ENCODE assay signal across 23 cellular contexts in genomic region chr11:26896716-26897115, GRCh38.
"Had no signal": no experiment of that assay in that cellular context is flagged by ENCODE, and none has a peak within 500 bp of the region (broad histone marks: within the 10 kb centered on the region; RNA-seq: fewer than 3 reads in every experiment).

No MANE protein-coding gene starts in this region.

- ATAC-seq: activated T-cell treated with anti-CD3 and anti-CD28 coated beads, Interleukin-2, amount 50 U/mL, for 4 hours; pancreas; psoas muscle; stimulated activated naive CD8-positive, alpha-beta T cell treated with anti-CD3 and anti-CD28 coated beads, Interleukin-15, amount 100 ng/mL, for 72 hours; T-helper 17 cell had no signal

- H3K4me1 Mint-ChIP-seq: nephron progenitor cell; stimulated activated naive CD8-positive, alpha-beta T cell treated with anti-CD3 and anti-CD28 coated beads, Interleukin-15, amount 100 ng/mL, for 72 hours; T-helper 17 cell had no signal

- H3K9me3 Mint-ChIP-seq: nephron progenitor cell had no signal

- H3K9me3 ChIP-seq: pancreas, psoas muscle, right atrium auricular region, tibial nerve had no signal

- H3K4me1 ChIP-seq: pancreas, psoas muscle, right atrium auricular region had no signal

- H3K27me3 Mint-ChIP-seq: activated naive CD8-positive, alpha-beta T cell; stimulated activated naive CD8-positive, alpha-beta T cell treated with anti-CD3 and anti-CD28 coated beads, Interleukin-15, amount 100 ng/mL, for 72 hours; T-helper 17 cell had no signal

- H3K4me3 ChIP-seq: hepatocyte, pancreas, psoas muscle, right atrium auricular region, tibial nerve had no signal

- H3K27ac Mint-ChIP-seq: activated naive CD8-positive, alpha-beta T cell; activated T-helper 2 cell treated with anti-CD3 and anti-CD28 coated beads, Interferon-gamma antibody, Interleukin-2, Interleukin-4, amounts not matched to agents 10 μg/mL and 5 μg/mL and 100 μg/mL, durations not matched to agents 14 hours and 24 hours and 36 hours; nephron progenitor cell; stimulated activated naive CD8-positive, alpha-beta T cell treated with anti-CD3 and anti-CD28 coated beads, Interleukin-15, amount 100 ng/mL, for 72 hours; T-helper 17 cell had no signal

- H3K79me2 ChIP-seq: hepatocyte had no signal

- H3K27ac ChIP-seq: epithelial cell of prostate, hepatocyte, pancreas, psoas muscle, right atrium auricular region, tibial nerve had no signal

- H3K4me3 Mint-ChIP-seq: activated naive CD8-positive, alpha-beta T cell; activated T-cell treated with anti-CD3 and anti-CD28 coated beads, Interleukin-2, amount 50 U/mL, for 4 hours; nephron progenitor cell; stimulated activated naive CD8-positive, alpha-beta T cell treated with anti-CD3 and anti-CD28 coated beads, Interleukin-15, amount 100 ng/mL, for 72 hours; T-helper 17 cell had no signal

- H3K36me3 ChIP-seq: pancreas, right atrium auricular region, tibial nerve had no signal

- H3K36me3 Mint-ChIP-seq: activated naive CD8-positive, alpha-beta T cell had no signal

- H3K4me2 ChIP-seq: hepatocyte had no signal

- H2AFZ ChIP-seq: hepatocyte had no signal

- DNase-seq: activated CD4-positive, alpha-beta T cell treated with anti-CD3 and anti-CD28 coated beads for 4 hours; activated CD4-positive, alpha-beta T cell treated with anti-CD3 and anti-CD28 coated beads, Interleukin-2, amount 50 U/mL, for 48 hours; activated CD4-positive, CD25-positive, alpha-beta regulatory T cell; activated CD8-positive, alpha-beta memory T cell treated with anti-CD3 and anti-CD28 coated beads, Interleukin-2, amount 50 U/mL, for 48 hours; activated naive CD4-positive, alpha-beta T cell; activated T-cell treated with anti-CD3 and anti-CD28 coated beads, Interleukin-2, amount 50 U/mL, for 4 hours; amniotic stem cell; cortex of kidney; foreskin melanocyte; mesenchymal stem cell; nephron progenitor cell; pancreas; psoas muscle; stimulated activated CD4-positive, alpha-beta T cell treated with anti-CD3 and anti-CD28 coated beads, Interleukin-12 subunit alpha, Interleukin-12 subunit beta, amount 100 ng/mL, for 4 hours; stimulated activated CD4-positive, alpha-beta T cell treated with anti-CD3 and anti-CD28 coated beads, Interleukin-4, amount 100 ng/mL, for 4 hours; stimulated activated naive CD8-positive, alpha-beta T cell treated with anti-CD3 and anti-CD28 coated beads, Interleukin-15, amount 100 ng/mL, for 72 hours; T-helper 17 cell had no signal

- H3K27me3 ChIP-seq: hepatocyte, pancreas, right atrium auricular region, tibial nerve had no signal
